8 cellular contexts compared by ENCODE assay signal in genomic region chr3:14633819-14634424, GRCh38. TPM values are rescaled to one million over a fixed set of nuclear protein-coding genes. Genes with fewer than 3 reads are reported as not detected.
DNase-seq lines count a peak whose midpoint lies in the region; ATAC-seq lines count a peak whose summit lies in the region.

No MANE protein-coding gene starts in this region.

- ATAC-seq in T-helper 17 cell, result peak; percentile 71
- no peak for ATAC-seq in HG02642 (IDR thresholded peaks at IDR 0.05; ENCODE audit: poor library complexity, unreplicated experiment)
- no peak for ATAC-seq in HG02571 (IDR thresholded peaks at IDR 0.05; ENCODE audit: unreplicated experiment)

- H3K36me3 Mint-ChIP-seq in T-helper 17 cell (ENCODE audit: low read depth), result no peaks in the 10 kb centered on the region

- H3K9me3 ChIP-seq in T-helper 17 cell (ENCODE audit: control insufficient read depth, low read length, poor library complexity, severe bottlenecking), result no peaks in the 10 kb centered on the region

- peaks cover 2% of the 10 kb centered on the region for H3K4me1 Mint-ChIP-seq in T-helper 17 cell

- DNase-seq in Daoy (ENCODE audit: low read depth) (peak; percentile 60), HS-27A (ENCODE audit: low read depth) (peak; percentile 14), T-helper 17 cell (peak; percentile 39 to 48 (median 45)), astrocyte of the hippocampus (ENCODE audit: low read depth, low spot score) (peak; percentile 41), islet precursor cell (peak; percentile 72)
- peak in 2 of 3 donors; percentile 3 to 37 for DNase-seq in stimulated activated CD4-positive, alpha-beta T cell treated with anti-CD3 and anti-CD28 coated beads, TNF-alpha, amount 100 ng/mL, for 1 hour (ENCODE audit: low read depth in 3 of 3, low spot score in 1 of 3)

- peaks cover 50% of the 10 kb centered on the region for H3K27me3 Mint-ChIP-seq in T-helper 17 cell

- H3K4me3 Mint-ChIP-seq in T-helper 17 cell, result no peak overlapping the region

- H3K27ac Mint-ChIP-seq in T-helper 17 cell, result no peak overlapping the region

RNA-seq across cellular contexts. Expression of gene CCDC174, which starts 17.6 kb away (rescaled TPM):
- 10.1 and 21.3 TPM in 2 replicates for total RNA-seq in Daoy (2014; rRNA removed; shearing (Covaris generic))
- total RNA-seq in T-helper 17 cell, result 10 to 100 TPM; 26.9 to 55.9 TPM

RNA-seq across cellular contexts. Expression of gene C3orf20, which starts 41.0 kb away (rescaled TPM):
- not detected in 2 replicates for total RNA-seq in Daoy (2014; rRNA removed; shearing (Covaris generic))
- total RNA-seq in T-helper 17 cell, result under 1 TPM; 0.12 to 0.42 TPM

Comparison
In these comparisons a context has a peak if more than half of its experiments do, and no peak if none do; other contexts are left out.
1. DNase-seq: peak in every context shown above with its lines; median percentile 72 in islet precursor cell; 60 in Daoy; 45 in T-helper 17 cell; 41 in astrocyte of the hippocampus; 20 in stimulated activated CD4-positive, alpha-beta T cell treated with anti-CD3 and anti-CD28 coated beads, TNF-alpha, amount 100 ng/mL, for 1 hour; 14 in HS-27A.